ENCODE assay signal across 8 cellular contexts in genomic region chr20:31708839-31709534, GRCh38. TPM values are rescaled to one million over a fixed set of nuclear protein-coding genes. Genes with fewer than 3 reads are reported as not detected.
DNase-seq lines count a peak whose midpoint lies in the region; ATAC-seq and TF ChIP-seq lines count a peak whose summit lies in the region.

No MANE protein-coding gene starts in this region.

- CTCF ChIA-PET in activated CD8-positive, alpha-beta T cell treated with anti-CD3 and anti-CD28 coated beads, Interleukin-2, amount 10 ng/mL, durations not matched to agents 7 days and 5 days (lab: Charles Lee): interaction anchor here (0.8 to 4.3 kb wide), 3 partner anchors 10 to 15 kb away, joined by 3 to 21 read pairs (median 4); no protein-coding TSS in a partner anchor
- CTCF ChIA-PET in naive thymus-derived CD4-positive, alpha-beta T cell (lab: Charles Lee): interaction anchor here (0.7 kb wide), 1 partner anchor 12 kb away, joined by 3 read pairs; no protein-coding TSS in a partner anchor

- no peak overlapping the region for H3K4me3 ChIP-seq in naive thymus-derived CD4-positive, alpha-beta T cell (ENCODE audit: low read length)

- H3K27me3 Mint-ChIP-seq in activated CD8-positive, alpha-beta T cell treated with anti-CD3 and anti-CD28 coated beads, Interleukin-2, amount 10 ng/mL, durations not matched to agents 7 days and 5 days (ENCODE audit: low read depth): no peaks in the 10 kb centered on the region
- H3K27me3 Mint-ChIP-seq in naive thymus-derived CD4-positive, alpha-beta T cell: no peaks in the 10 kb centered on the region
- peaks cover 0 to 2% (median 0%) of the 10 kb centered on the region in 3 donors for H3K27me3 Mint-ChIP-seq in CD14-positive monocyte (ENCODE audit: low read depth in 3 of 3)

- ATAC-seq in activated CD8-positive, alpha-beta T cell treated with anti-CD3 and anti-CD28 coated beads, Interleukin-2, amount 10 ng/mL, durations not matched to agents 7 days and 5 days: peak; percentile 32
- ATAC-seq in naive thymus-derived CD4-positive, alpha-beta T cell: no peak
- ATAC-seq in HG03280 (IDR thresholded peaks at IDR 0.05; ENCODE audit: unreplicated experiment): no peak

- peak; percentile 94 for DNase-seq in COLO668 (lab: John Stamatoyannopoulos, UW; ENCODE audit: unreplicated experiment)
- peak; percentile 94 for DNase-seq in NCI-H1417 treated with DMSO at 0.1 percent for 48 hours (lab: John Stamatoyannopoulos, UW)
- DNase-seq in activated CD8-positive, alpha-beta T cell treated with anti-CD3 and anti-CD28 coated beads, Interleukin-2, amount 10 ng/mL, durations not matched to agents 7 days and 5 days: no peak
- no peak for DNase-seq in naive thymus-derived CD4-positive, alpha-beta T cell
- no peak for DNase-seq in head of caudate nucleus
- no peak for DNase-seq in NK-92 (lab: John Stamatoyannopoulos, UW; ENCODE audit: unreplicated experiment)
- no peak for DNase-seq in CD14-positive monocyte (ENCODE audit: low spot score)

- peaks cover 78% of the 10 kb centered on the region for H3K36me3 Mint-ChIP-seq in activated CD8-positive, alpha-beta T cell treated with anti-CD3 and anti-CD28 coated beads, Interleukin-2, amount 10 ng/mL, durations not matched to agents 7 days and 5 days (ENCODE audit: low read depth)
- H3K36me3 Mint-ChIP-seq in naive thymus-derived CD4-positive, alpha-beta T cell: peaks cover 3 to 47% (median 32%) of the 10 kb centered on the region in 5 donors
- peaks cover 57 to 71% of the 10 kb centered on the region in 2 donors for H3K36me3 Mint-ChIP-seq in CD14-positive monocyte

- peaks cover 0 to 40% of the 10 kb centered on the region in 2 donors for H3K4me1 ChIP-seq in naive thymus-derived CD4-positive, alpha-beta T cell (ENCODE audit: control insufficient read depth in 2 of 2, insufficient read depth in 2 of 2, low read length in 2 of 2)

- H3K4me1 Mint-ChIP-seq in activated CD8-positive, alpha-beta T cell treated with anti-CD3 and anti-CD28 coated beads, Interleukin-2, amount 10 ng/mL, durations not matched to agents 7 days and 5 days (ENCODE audit: low read depth): peaks cover 73% of the 10 kb centered on the region
- H3K4me1 Mint-ChIP-seq in naive thymus-derived CD4-positive, alpha-beta T cell: peaks cover 34 to 85% (median 68%) of the 10 kb centered on the region in 7 donors
- peaks cover 41% of the 10 kb centered on the region for H3K4me1 Mint-ChIP-seq in CD14-positive monocyte

- H3K4me3 Mint-ChIP-seq in activated CD8-positive, alpha-beta T cell treated with anti-CD3 and anti-CD28 coated beads, Interleukin-2, amount 10 ng/mL, durations not matched to agents 7 days and 5 days: no peak overlapping the region
- peak overlapping the region in 2 of 10 donors; percentile 49 to 54 for H3K4me3 Mint-ChIP-seq in naive thymus-derived CD4-positive, alpha-beta T cell
- no peak overlapping the region for H3K4me3 Mint-ChIP-seq in CD14-positive monocyte

- no peaks in the 10 kb centered on the region for H3K9me3 Mint-ChIP-seq in activated CD8-positive, alpha-beta T cell treated with anti-CD3 and anti-CD28 coated beads, Interleukin-2, amount 10 ng/mL, durations not matched to agents 7 days and 5 days (ENCODE audit: insufficient read depth)
- H3K9me3 Mint-ChIP-seq in naive thymus-derived CD4-positive, alpha-beta T cell: no peaks in the 10 kb centered on the region
- no peaks in the 10 kb centered on the region for H3K9me3 Mint-ChIP-seq in CD14-positive monocyte

- no peaks in the 10 kb centered on the region for H3K27me3 ChIP-seq in naive thymus-derived CD4-positive, alpha-beta T cell (ENCODE audit: control insufficient read depth in 2 of 2, insufficient read depth in 2 of 2, low read length in 2 of 2)

- H3K27ac Mint-ChIP-seq in activated CD8-positive, alpha-beta T cell treated with anti-CD3 and anti-CD28 coated beads, Interleukin-2, amount 10 ng/mL, durations not matched to agents 7 days and 5 days: peak overlapping the region; percentile 65
- H3K27ac Mint-ChIP-seq in naive thymus-derived CD4-positive, alpha-beta T cell: peak overlapping the region in 8 of 9 donors; percentile 10 to 89 (median 57)
- H3K27ac Mint-ChIP-seq in CD14-positive monocyte: peak overlapping the region in 2 of 7 donors; percentile 69 to 77

- intact Hi-C loops in naive thymus-derived CD4-positive, alpha-beta T cell (cut with micrococcal nuclease): no loop called here
- intact Hi-C loops in head of caudate nucleus (cut with DNase I): no loop called here
- intact Hi-C loops in CD14-positive monocyte (cut with micrococcal nuclease): no loop called here

- POLR2A ChIA-PET in activated CD8-positive, alpha-beta T cell treated with anti-CD3 and anti-CD28 coated beads, Interleukin-2, amount 10 ng/mL, durations not matched to agents 7 days and 5 days (lab: Charles Lee): no interaction called here
- POLR2A ChIA-PET in naive thymus-derived CD4-positive, alpha-beta T cell (lab: Charles Lee): interaction anchor here (0.6 to 1.8 kb wide), 3 partner anchors 11 to 13 kb away, joined by 3 to 5 read pairs (median 3); no protein-coding TSS in a partner anchor

- no peaks in the 10 kb centered on the region for H3K9me3 ChIP-seq in naive thymus-derived CD4-positive, alpha-beta T cell (ENCODE audit: control insufficient read depth in 2 of 3, low read length in 3 of 3)

- H3K36me3 ChIP-seq in naive thymus-derived CD4-positive, alpha-beta T cell (ENCODE audit: control insufficient read depth in 2 of 3, insufficient read depth in 3 of 3, low read length in 3 of 3): peaks cover 0 to 54% (median 0%) of the 10 kb centered on the region in 3 experiments

- H3K27ac ChIP-seq in naive thymus-derived CD4-positive, alpha-beta T cell (ENCODE audit: low read depth, low read length): no peak overlapping the region

- TF ChIP-seq CTCF in CD14-positive monocyte (IDR thresholded peaks at IDR 0.05): no peak

RNA-seq across cellular contexts. Expression of gene BCL2L1, which starts 13.7 kb away (rescaled TPM):
- total RNA-seq in activated CD8-positive, alpha-beta T cell treated with anti-CD3 and anti-CD28 coated beads, Interleukin-2, amount 10 ng/mL, durations not matched to agents 7 days and 5 days: 10 to 100 TPM; 71.4 to 73.0 TPM
- 100 to 1,000 TPM in 1 of 5 experiments, 10 to 100 TPM in 4; 15.0 to 111 (median 19.4) TPM for total RNA-seq in naive thymus-derived CD4-positive, alpha-beta T cell
- polyA plus RNA-seq in naive thymus-derived CD4-positive, alpha-beta T cell: 10 to 100 TPM; 11.5 to 12.7 TPM
- 10 to 100 TPM; 12.4 to 14.3 TPM for polyA plus RNA-seq in CD14-positive monocyte

RNA-seq across cellular contexts. Expression of gene TPX2, which starts 30.1 kb away (rescaled TPM):
- 100 to 1,000 TPM; 172 to 174 TPM for total RNA-seq in activated CD8-positive, alpha-beta T cell treated with anti-CD3 and anti-CD28 coated beads, Interleukin-2, amount 10 ng/mL, durations not matched to agents 7 days and 5 days
- 10 to 100 TPM in 1 of 5 experiments, under 1 TPM in 4; 0.16 to 84.3 (median 0.43) TPM for total RNA-seq in naive thymus-derived CD4-positive, alpha-beta T cell
- under 1 TPM in 1 of 2 donors, not detected in 1; 0.09 TPM for polyA plus RNA-seq in naive thymus-derived CD4-positive, alpha-beta T cell
- polyA plus RNA-seq in CD14-positive monocyte: under 1 TPM in 1 of 2 donors, not detected in 1; 0.06 TPM

Comparison
In these comparisons a context has a peak if more than half of its experiments do, and no peak if none do; other contexts are left out.
1. DNase-seq: peak in COLO668 (single experiment) and NCI-H1417 treated with DMSO at 0.1 percent for 48 hours (single experiment); none in activated CD8-positive, alpha-beta T cell treated with anti-CD3 and anti-CD28 coated beads, Interleukin-2, amount 10 ng/mL, durations not matched to agents 7 days and 5 days (single experiment), naive thymus-derived CD4-positive, alpha-beta T cell (0 of 9), head of caudate nucleus (0 of 42), NK-92 (single experiment) and CD14-positive monocyte (single experiment).